ENCODE assay signal across 1 cellular context in the genomic region with DNA sequence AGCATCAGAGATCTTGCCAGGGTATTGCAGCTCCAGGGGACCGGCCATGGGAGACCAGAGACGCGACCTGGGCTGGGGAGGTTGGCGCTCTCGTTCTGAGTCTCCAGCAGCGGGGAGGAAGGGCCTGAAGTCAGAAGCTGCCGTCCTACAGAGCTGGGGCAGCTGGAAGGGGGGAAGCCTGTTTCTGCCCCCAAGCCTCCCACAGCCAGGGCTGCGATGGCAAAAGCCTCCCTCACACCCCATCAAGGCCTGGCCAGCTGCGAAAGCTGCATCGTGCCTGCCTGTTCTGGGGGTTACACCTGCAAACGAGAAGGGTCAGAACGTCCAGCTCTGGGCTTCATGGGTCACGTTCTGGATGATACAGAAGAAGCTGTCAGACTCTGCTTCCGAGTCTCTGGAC.
TF ChIP-seq lines count a peak whose summit lies in the region.

No MANE protein-coding gene starts in this region.

TF ChIP-seq in IMR-90, 13 proteins besides CTCF, POLR2A, EP300 and RAD21:
- TF ChIP-seq CHD1 (IDR thresholded peaks at IDR 0.05; ENCODE audit: low read depth, low read length), result no peak
- TF ChIP-seq RFX5 (IDR thresholded peaks at IDR 0.05; ENCODE audit: low read depth, low read length), result no peak
- TF ChIP-seq SMC3 (IDR thresholded peaks at IDR 0.05; ENCODE audit: low read depth, low read length), result no peak
- TF ChIP-seq CEBPB (IDR thresholded peaks at IDR 0.05; ENCODE audit: low read depth, low read length), result no peak
- TF ChIP-seq, protein P1, sequence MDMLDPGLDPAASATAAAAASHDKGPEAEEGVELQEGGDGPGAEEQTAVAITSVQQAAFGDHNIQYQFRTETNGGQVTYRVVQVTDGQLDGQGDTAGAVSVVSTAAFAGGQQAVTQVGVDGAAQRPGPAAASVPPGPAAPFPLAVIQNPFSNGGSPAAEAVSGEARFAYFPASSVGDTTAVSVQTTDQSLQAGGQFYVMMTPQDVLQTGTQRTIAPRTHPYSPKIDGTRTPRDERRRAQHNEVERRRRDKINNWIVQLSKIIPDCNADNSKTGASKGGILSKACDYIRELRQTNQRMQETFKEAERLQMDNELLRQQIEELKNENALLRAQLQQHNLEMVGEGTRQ (IDR thresholded peaks at IDR 0.05; ENCODE audit: low read depth, low read length), result no peak
- TF ChIP-seq MAFK (IDR thresholded peaks at IDR 0.05; ENCODE audit: low read depth, low read length), result no peak
- TF ChIP-seq MXI1 (IDR thresholded peaks at IDR 0.05; ENCODE audit: borderline replicate concordance, low read depth, low read length), result no peak
- TF ChIP-seq RCOR1 (IDR thresholded peaks at IDR 0.05; ENCODE audit: insufficient replicate concordance, low read length), result no peak
- TF ChIP-seq, protein P2, sequence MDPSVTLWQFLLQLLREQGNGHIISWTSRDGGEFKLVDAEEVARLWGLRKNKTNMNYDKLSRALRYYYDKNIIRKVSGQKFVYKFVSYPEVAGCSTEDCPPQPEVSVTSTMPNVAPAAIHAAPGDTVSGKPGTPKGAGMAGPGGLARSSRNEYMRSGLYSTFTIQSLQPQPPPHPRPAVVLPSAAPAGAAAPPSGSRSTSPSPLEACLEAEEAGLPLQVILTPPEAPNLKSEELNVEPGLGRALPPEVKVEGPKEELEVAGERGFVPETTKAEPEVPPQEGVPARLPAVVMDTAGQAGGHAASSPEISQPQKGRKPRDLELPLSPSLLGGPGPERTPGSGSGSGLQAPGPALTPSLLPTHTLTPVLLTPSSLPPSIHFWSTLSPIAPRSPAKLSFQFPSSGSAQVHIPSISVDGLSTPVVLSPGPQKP (IDR thresholded peaks at IDR 0.05; ENCODE audit: borderline replicate concordance, low read depth, low read length), result no peak
- TF ChIP-seq FOS (IDR thresholded peaks at IDR 0.05; ENCODE audit: low read depth, low read length), result no peak
- TF ChIP-seq BHLHE40 (IDR thresholded peaks at IDR 0.05; ENCODE audit: low read depth, low read length), result no peak
- no peak for TF ChIP-seq MAZ (IDR thresholded peaks at IDR 0.05; ENCODE audit: borderline replicate concordance, low read depth, low read length)
- TF ChIP-seq NFE2L2 (IDR thresholded peaks at IDR 0.05; ENCODE audit: low read depth, low read length), result no peak
